1 cellular context compared by ENCODE assay signal in the genomic region with DNA sequence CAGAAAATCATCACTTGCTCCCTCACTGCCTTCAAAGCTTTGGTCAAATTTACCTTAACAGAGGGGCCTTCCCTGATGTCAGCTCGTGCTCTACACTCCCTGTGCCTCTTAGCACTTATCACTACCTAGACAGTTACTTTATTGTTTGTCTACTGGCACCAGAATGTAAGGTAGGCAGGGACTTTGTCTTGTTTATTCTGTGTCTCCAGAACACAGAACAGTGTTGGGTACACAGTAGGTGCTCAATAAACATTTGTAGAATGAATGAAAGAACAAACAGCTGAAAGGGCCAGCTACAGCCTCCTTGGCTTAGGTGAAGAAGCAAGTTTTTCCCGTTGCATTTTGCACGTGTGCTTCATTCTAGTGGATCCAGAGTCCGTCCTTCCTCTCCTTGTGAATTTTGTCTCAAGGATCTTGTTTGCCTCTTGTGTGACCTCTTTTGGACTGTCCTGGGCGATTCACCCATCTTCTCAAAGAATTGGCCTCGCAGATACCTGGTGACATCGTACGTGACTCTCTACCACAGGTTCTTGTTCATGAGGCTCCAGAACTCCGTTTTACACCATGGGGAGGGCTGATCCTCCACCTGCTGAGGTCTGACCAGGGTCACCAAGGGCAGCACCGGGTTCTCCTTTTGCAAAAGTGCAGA.
TF ChIP-seq lines count a peak whose summit lies in the region.

No MANE protein-coding gene starts in this region.

TF ChIP-seq in HepG2, 621 proteins besides CTCF, POLR2A, EP300 and RAD21 (continued from another document and continues in another):
- TF ChIP-seq SMARCC2 (IDR thresholded peaks at IDR 0.05) (no peak), ZNF713 (CRISPR knock-in tag; IDR thresholded peaks at IDR 0.05) (0 out of 2 replicates have a peak, but pooled peaks have one; percentile 56), ZNF780A (CRISPR knock-in tag; IDR thresholded peaks at IDR 0.05) (no peak), ZSCAN31 (CRISPR knock-in tag; IDR thresholded peaks at IDR 0.05; ENCODE audit: low read depth) (0 out of 2 replicates have a peak, but pooled peaks have one; percentile 17), NR2F1 (CRISPR knock-in tag; IDR thresholded peaks at IDR 0.05) (no peak), ZNF7 (CRISPR knock-in tag; IDR thresholded peaks at IDR 0.05) (no peak), KDM2A (CRISPR knock-in tag; IDR thresholded peaks at IDR 0.05; ENCODE audit: borderline replicate concordance, low read depth) (no peak), MEIS2 (CRISPR knock-in tag; IDR thresholded peaks at IDR 0.05) (peak; percentile 89), SNAPC2 (CRISPR knock-in tag; IDR thresholded peaks at IDR 0.05) (no peak), ZNF75D (CRISPR knock-in tag; IDR thresholded peaks at IDR 0.05; ENCODE audit: borderline replicate concordance) (no peak), GZF1 (CRISPR knock-in tag; IDR thresholded peaks at IDR 0.05) (peak; percentile 95), AKNA (CRISPR knock-in tag; IDR thresholded peaks at IDR 0.05; ENCODE audit: borderline replicate concordance) (no peak), SP4 (CRISPR knock-in tag; IDR thresholded peaks at IDR 0.05) (no peak), THAP7 (CRISPR knock-in tag; IDR thresholded peaks at IDR 0.05) (no peak), MTF2 (CRISPR knock-in tag; IDR thresholded peaks at IDR 0.05; ENCODE audit: borderline replicate concordance) (no peak), HOXD1 (CRISPR knock-in tag; IDR thresholded peaks at IDR 0.05) (peak; percentile 80), TBX2 (CRISPR knock-in tag; IDR thresholded peaks at IDR 0.05; ENCODE audit: borderline replicate concordance) (peak; percentile 98), MAFF (IDR thresholded peaks at IDR 0.05; ENCODE audit: low read depth, low read length) (no peak), ZFP82 (CRISPR knock-in tag; IDR thresholded peaks at IDR 0.05; ENCODE audit: borderline replicate concordance) (no peak), SIX1 (CRISPR knock-in tag; IDR thresholded peaks at IDR 0.05; ENCODE audit: borderline replicate concordance) (no peak), MYPOP (CRISPR knock-in tag; IDR thresholded peaks at IDR 0.05) (no peak), ZNF614 (CRISPR knock-in tag; IDR thresholded peaks at IDR 0.05; ENCODE audit: borderline replicate concordance) (peak; percentile 72), MXD4 (CRISPR knock-in tag; IDR thresholded peaks at IDR 0.05) (0 out of 2 replicates have a peak, but pooled peaks have one; percentile 48)
- TF ChIP-seq, protein P1, sequence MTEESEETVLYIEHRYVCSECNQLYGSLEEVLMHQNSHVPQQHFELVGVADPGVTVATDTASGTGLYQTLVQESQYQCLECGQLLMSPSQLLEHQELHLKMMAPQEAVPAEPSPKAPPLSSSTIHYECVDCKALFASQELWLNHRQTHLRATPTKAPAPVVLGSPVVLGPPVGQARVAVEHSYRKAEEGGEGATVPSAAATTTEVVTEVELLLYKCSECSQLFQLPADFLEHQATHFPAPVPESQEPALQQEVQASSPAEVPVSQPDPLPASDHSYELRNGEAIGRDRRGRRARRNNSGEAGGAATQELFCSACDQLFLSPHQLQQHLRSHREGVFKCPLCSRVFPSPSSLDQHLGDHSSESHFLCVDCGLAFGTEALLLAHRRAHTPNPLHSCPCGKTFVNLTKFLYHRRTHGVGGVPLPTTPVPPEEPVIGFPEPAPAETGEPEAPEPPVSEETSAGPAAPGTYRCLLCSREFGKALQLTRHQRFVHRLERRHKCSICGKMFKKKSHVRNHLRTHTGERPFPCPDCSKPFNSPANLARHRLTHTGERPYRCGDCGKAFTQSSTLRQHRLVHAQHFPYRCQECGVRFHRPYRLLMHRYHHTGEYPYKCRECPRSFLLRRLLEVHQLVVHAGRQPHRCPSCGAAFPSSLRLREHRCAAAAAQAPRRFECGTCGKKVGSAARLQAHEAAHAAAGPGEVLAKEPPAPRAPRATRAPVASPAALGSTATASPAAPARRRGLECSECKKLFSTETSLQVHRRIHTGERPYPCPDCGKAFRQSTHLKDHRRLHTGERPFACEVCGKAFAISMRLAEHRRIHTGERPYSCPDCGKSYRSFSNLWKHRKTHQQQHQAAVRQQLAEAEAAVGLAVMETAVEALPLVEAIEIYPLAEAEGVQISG (CRISPR knock-in tag; IDR thresholded peaks at IDR 0.05), result peak; percentile 57
- TF ChIP-seq, protein P2, sequence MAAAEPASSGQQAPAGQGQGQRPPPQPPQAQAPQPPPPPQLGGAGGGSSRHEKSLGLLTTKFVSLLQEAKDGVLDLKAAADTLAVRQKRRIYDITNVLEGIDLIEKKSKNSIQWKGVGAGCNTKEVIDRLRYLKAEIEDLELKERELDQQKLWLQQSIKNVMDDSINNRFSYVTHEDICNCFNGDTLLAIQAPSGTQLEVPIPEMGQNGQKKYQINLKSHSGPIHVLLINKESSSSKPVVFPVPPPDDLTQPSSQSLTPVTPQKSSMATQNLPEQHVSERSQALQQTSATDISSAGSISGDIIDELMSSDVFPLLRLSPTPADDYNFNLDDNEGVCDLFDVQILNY (CRISPR knock-in tag; conservative IDR thresholded peaks at IDR 0.05), result no peak
- TF ChIP-seq, protein P3, sequence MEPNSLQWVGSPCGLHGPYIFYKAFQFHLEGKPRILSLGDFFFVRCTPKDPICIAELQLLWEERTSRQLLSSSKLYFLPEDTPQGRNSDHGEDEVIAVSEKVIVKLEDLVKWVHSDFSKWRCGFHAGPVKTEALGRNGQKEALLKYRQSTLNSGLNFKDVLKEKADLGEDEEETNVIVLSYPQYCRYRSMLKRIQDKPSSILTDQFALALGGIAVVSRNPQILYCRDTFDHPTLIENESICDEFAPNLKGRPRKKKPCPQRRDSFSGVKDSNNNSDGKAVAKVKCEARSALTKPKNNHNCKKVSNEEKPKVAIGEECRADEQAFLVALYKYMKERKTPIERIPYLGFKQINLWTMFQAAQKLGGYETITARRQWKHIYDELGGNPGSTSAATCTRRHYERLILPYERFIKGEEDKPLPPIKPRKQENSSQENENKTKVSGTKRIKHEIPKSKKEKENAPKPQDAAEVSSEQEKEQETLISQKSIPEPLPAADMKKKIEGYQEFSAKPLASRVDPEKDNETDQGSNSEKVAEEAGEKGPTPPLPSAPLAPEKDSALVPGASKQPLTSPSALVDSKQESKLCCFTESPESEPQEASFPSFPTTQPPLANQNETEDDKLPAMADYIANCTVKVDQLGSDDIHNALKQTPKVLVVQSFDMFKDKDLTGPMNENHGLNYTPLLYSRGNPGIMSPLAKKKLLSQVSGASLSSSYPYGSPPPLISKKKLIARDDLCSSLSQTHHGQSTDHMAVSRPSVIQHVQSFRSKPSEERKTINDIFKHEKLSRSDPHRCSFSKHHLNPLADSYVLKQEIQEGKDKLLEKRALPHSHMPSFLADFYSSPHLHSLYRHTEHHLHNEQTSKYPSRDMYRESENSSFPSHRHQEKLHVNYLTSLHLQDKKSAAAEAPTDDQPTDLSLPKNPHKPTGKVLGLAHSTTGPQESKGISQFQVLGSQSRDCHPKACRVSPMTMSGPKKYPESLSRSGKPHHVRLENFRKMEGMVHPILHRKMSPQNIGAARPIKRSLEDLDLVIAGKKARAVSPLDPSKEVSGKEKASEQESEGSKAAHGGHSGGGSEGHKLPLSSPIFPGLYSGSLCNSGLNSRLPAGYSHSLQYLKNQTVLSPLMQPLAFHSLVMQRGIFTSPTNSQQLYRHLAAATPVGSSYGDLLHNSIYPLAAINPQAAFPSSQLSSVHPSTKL (CRISPR knock-in tag; IDR thresholded peaks at IDR 0.05), result peak; percentile 94
- TF ChIP-seq, protein P4, sequence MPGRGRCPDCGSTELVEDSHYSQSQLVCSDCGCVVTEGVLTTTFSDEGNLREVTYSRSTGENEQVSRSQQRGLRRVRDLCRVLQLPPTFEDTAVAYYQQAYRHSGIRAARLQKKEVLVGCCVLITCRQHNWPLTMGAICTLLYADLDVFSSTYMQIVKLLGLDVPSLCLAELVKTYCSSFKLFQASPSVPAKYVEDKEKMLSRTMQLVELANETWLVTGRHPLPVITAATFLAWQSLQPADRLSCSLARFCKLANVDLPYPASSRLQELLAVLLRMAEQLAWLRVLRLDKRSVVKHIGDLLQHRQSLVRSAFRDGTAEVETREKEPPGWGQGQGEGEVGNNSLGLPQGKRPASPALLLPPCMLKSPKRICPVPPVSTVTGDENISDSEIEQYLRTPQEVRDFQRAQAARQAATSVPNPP (CRISPR knock-in tag; IDR thresholded peaks at IDR 0.05), result no peak
